ENCODE assay signal across 8 cellular contexts in genomic region chr6:3231213-3232016, GRCh38. TPM values are rescaled to one million over a fixed set of nuclear protein-coding genes. Genes with fewer than 3 reads are reported as not detected.
A peak's percentile ranks its signal among the peaks of the same experiment; 100 is the strongest.
DNase-seq lines count a peak whose midpoint lies in the region; ATAC-seq and TF ChIP-seq lines count a peak whose summit lies in the region.

No MANE protein-coding gene starts in this region.

- no peak overlapping the region for H2BK5ac ChIP-seq in mesendoderm (ENCODE audit: low read length)

- peak overlapping the region; percentile 94 for H3K27ac ChIP-seq in HEK293 (ENCODE audit: extremely low read depth, low read depth, low read length)
- peak overlapping the region; percentile 69 for H3K27ac ChIP-seq in mesendoderm (ENCODE audit: low read depth, low read length)
- peak overlapping the region; percentile 51 to 60 for H3K27ac ChIP-seq in tibial artery

- H3K18ac ChIP-seq in mesendoderm (ENCODE audit: low read length): peak overlapping the region; percentile 72

- no CpG with 5 or more reads among the region's 50 CpGs for WGBS in mesendoderm (ENCODE audit: extremely low coverage, insufficient coverage, low lambda C conversion rate)

- H3K27me3 Mint-ChIP-seq in endothelial cell (ENCODE audit: unreplicated experiment): peaks cover 24% of the 10 kb centered on the region

- no peaks in the 10 kb centered on the region for H3K79me1 ChIP-seq in mesendoderm (ENCODE audit: low read length)

- POLR2A ChIA-PET in HEK293 (lab: Yijun Ruan, JAX): interaction anchor here (0.7 to 3.5 kb wide), 13 partner anchors 8 to 260 kb away, joined by 3 to 21 read pairs (median 7); partner anchors contain the start of genes PSMG4, SERPINB6 and TUBB2A

- H2AK5ac ChIP-seq in mesendoderm (ENCODE audit: low read length): no peak overlapping the region

- H3K36me3 Mint-ChIP-seq in endothelial cell (ENCODE audit: low read depth, unreplicated experiment): no peaks in the 10 kb centered on the region

- H3K9me3 ChIP-seq in HEK293 (ENCODE audit: control insufficient read depth, insufficient read depth, low read depth, low read length) (no peaks in the 10 kb centered on the region), tibial artery (no peaks in the 10 kb centered on the region)

- H3K27ac Mint-ChIP-seq in endothelial cell (ENCODE audit: unreplicated experiment): peak overlapping the region; percentile 61

- H3K4me3 Mint-ChIP-seq in endothelial cell (ENCODE audit: unreplicated experiment): peak overlapping the region; percentile 95

- H3K56ac ChIP-seq in mesendoderm (ENCODE audit: low read length): peak overlapping the region; percentile 85

- H3K79me2 ChIP-seq in mesendoderm (ENCODE audit: control insufficient read depth, insufficient read depth, low read length): peaks cover 10% of the 10 kb centered on the region

- no peak for TF ChIP-seq CTCF in HEK293 (tag by site-specific recombination; IDR thresholded peaks at IDR 0.05)
- no peak for TF ChIP-seq CTCF in endothelial cell (IDR thresholded peaks at IDR 0.05; ENCODE audit: unreplicated experiment)
- TF ChIP-seq CTCF in tibial artery (IDR thresholded peaks at IDR 0.05): no peak

- H2BK120ac ChIP-seq in mesendoderm (ENCODE audit: low read depth, low read length): peak overlapping the region; percentile 33

- H3K36me3 ChIP-seq in HEK293 (ENCODE audit: control insufficient read depth in 2 of 2, insufficient read depth in 1 of 2, low read length in 2 of 2): no peaks in the 10 kb centered on the region
- H3K36me3 ChIP-seq in mesendoderm (ENCODE audit: control insufficient read depth, insufficient read depth, low read length): no peaks in the 10 kb centered on the region
- H3K36me3 ChIP-seq in tibial artery: no peaks in the 10 kb centered on the region

- in situ Hi-C loops in ACHN (cut with HindIII; ENCODE audit: low pct_ligation_motif_present, low pct_unique_long_range_greater_than_20kb, low sequenced_read_pairs): no loop called here

- H3K4me3 ChIP-seq in HEK293 (ENCODE audit: low read depth, low read length) (peak overlapping the region; percentile 71), mesendoderm (ENCODE audit: low read length) (peak overlapping the region; percentile 27), tibial artery (peak overlapping the region; percentile 54 to 61)

- peak overlapping the region; percentile 48 for H3K4ac ChIP-seq in mesendoderm (ENCODE audit: low read depth, low read length)

- peaks cover 7% of the 10 kb centered on the region; the same call in 1 of the 2 replicates for H3K4me1 ChIP-seq in HEK293 (ENCODE audit: control insufficient read depth, insufficient read depth, low read length)
- H3K4me1 ChIP-seq in mesendoderm (ENCODE audit: control insufficient read depth, low read depth, low read length): no peaks in the 10 kb centered on the region
- H3K4me1 ChIP-seq in tibial artery: peaks cover 7 to 54% (median 50%) of the 10 kb centered on the region in 4 donors

- H3K4me2 ChIP-seq in mesendoderm (ENCODE audit: low read length): peak overlapping the region; percentile 67

- intact Hi-C loops in tibial artery (cut with DNase I; ENCODE audit: low total_unique reads): no loop called here

- no peaks in the 10 kb centered on the region for H3K9me3 Mint-ChIP-seq in endothelial cell (ENCODE audit: unreplicated experiment)

- no peak overlapping the region for H3K23ac ChIP-seq in mesendoderm (ENCODE audit: low read length)

- CTCF ChIA-PET in HEK293 (lab: Yijun Ruan, JAX): interaction anchor here (0.7 to 3.0 kb wide), 5 partner anchors 16 to 512 kb away, joined by 3 to 27 read pairs (median 4); no protein-coding TSS in a partner anchor

- no peak overlapping the region for H2BK15ac ChIP-seq in mesendoderm (replicated peaks; ENCODE audit: low read depth)

- peak overlapping the region; percentile 55 for H3K9ac ChIP-seq in mesendoderm (ENCODE audit: low read length)

- H4K5ac ChIP-seq in mesendoderm (ENCODE audit: low read length): no peak overlapping the region

- peaks cover 34% of the 10 kb centered on the region for H3K4me1 Mint-ChIP-seq in endothelial cell (ENCODE audit: unreplicated experiment)

- DNase-seq in ACHN: peak; percentile 85
- DNase-seq in RPMI7951 (ENCODE audit: low read depth): peak; percentile 77
- peak; percentile 59 for DNase-seq in endothelial cell (ENCODE audit: low spot score)
- peak; percentile 91 for DNase-seq in mesendoderm
- peak; percentile 82 to 84 for DNase-seq in tibial artery

- ATAC-seq in HG03039 (IDR thresholded peaks at IDR 0.05; ENCODE audit: unreplicated experiment) (no peak), GM19397 (IDR thresholded peaks at IDR 0.05; ENCODE audit: unreplicated experiment) (no peak)

- no peak overlapping the region for H4K8ac ChIP-seq in mesendoderm (ENCODE audit: low read depth, low read length)

- no peaks in the 10 kb centered on the region for H3K27me3 ChIP-seq in mesendoderm (ENCODE audit: insufficient read depth, low read length, poor library complexity)
- H3K27me3 ChIP-seq in tibial artery: peaks cover 0 to 92% of the 10 kb centered on the region in 2 donors

TF ChIP-seq in HEK293, 187 proteins besides CTCF, POLR2A, EP300 and RAD21 (continues in another document):
- TF ChIP-seq ZNF221 (tag by site-specific recombination; IDR thresholded peaks at IDR 0.05; ENCODE audit: borderline replicate concordance) (0 out of 2 replicates have a peak, but pooled peaks have one; percentile 18), SP3 (tag by site-specific recombination; IDR thresholded peaks at IDR 0.05) (peak; percentile 12), SP7 (tag by site-specific recombination; IDR thresholded peaks at IDR 0.05) (0 out of 2 replicates have a peak, but pooled peaks have one; percentile 26), ZEB2 (tag by site-specific recombination; IDR thresholded peaks at IDR 0.05) (peak; percentile 40; the same call in 1 of the 2 replicates), SCRT2 (tag by site-specific recombination; IDR thresholded peaks at IDR 0.05) (peak; percentile 30; the same call in 1 of the 2 replicates), ZNF148 (tag by site-specific recombination; IDR thresholded peaks at IDR 0.05; ENCODE audit: borderline replicate concordance) (no peak), ZNF843 (tag by site-specific recombination; IDR thresholded peaks at IDR 0.05) (peak; percentile 52; the same call in 1 of the 2 replicates), ZNF558 (tag by site-specific recombination; IDR thresholded peaks at IDR 0.05) (peak; percentile 39; the same call in 1 of the 2 replicates), ZBTB21 (tag by site-specific recombination; IDR thresholded peaks at IDR 0.05) (0 out of 2 replicates have a peak, but pooled peaks have one; percentile 28), ZNF24 (tag by site-specific recombination; IDR thresholded peaks at IDR 0.05) (0 out of 2 replicates have a peak, but pooled peaks have one; percentile 58), GFI1B (tag by site-specific recombination; IDR thresholded peaks at IDR 0.05) (0 out of 2 replicates have a peak, but pooled peaks have one; percentile 5), TCF7L2 (IDR thresholded peaks at IDR 0.05; ENCODE audit: borderline replicate concordance, low read depth, low read length) (no peak), MYNN (tag by site-specific recombination; IDR thresholded peaks at IDR 0.05; ENCODE audit: borderline replicate concordance) (no peak), ZNF423 (tag by site-specific recombination; IDR thresholded peaks at IDR 0.05) (0 out of 2 replicates have a peak, but pooled peaks have one; percentile 40), ZNF654 (tag by site-specific recombination; IDR thresholded peaks at IDR 0.05; ENCODE audit: low read depth) (no peak), ZBTB48 (tag by site-specific recombination; IDR thresholded peaks at IDR 0.05) (peak; percentile 84), SP2 (tag by site-specific recombination; IDR thresholded peaks at IDR 0.05) (peak; percentile 41), MZF1 (tag by site-specific recombination; IDR thresholded peaks at IDR 0.05; ENCODE audit: borderline replicate concordance) (peak; percentile 52; the same call in 1 of the 2 replicates), ZNF701 (tag by site-specific recombination; IDR thresholded peaks at IDR 0.05) (no peak)
- TF ChIP-seq, protein P1, sequence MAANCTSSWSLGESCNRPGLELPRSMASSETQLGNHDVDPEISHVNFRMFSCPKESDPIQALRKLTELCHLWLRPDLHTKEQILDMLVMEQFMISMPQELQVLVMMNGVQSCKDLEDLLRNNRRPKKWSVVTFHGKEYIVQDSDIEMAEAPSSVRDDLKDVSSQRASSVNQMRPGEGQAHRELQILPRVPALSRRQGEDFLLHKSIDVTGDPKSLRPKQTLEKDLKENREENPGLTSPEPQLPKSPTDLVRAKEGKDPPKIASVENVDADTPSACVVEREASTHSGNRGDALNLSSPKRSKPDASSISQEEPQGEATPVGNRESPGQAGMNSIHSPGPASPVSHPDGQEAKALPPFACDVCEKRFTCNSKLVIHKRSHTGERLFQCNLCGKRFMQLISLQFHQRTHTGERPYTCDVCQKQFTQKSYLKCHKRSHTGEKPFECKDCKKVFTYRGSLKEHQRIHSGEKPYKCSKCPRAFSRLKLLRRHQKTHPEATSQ (tag by site-specific recombination; IDR thresholded peaks at IDR 0.05): peak; percentile 11; the same call in 1 of the 2 replicates

RNA-seq across cellular contexts. Expression of gene TUBB2B, which starts 4.0 kb away (rescaled TPM):
- 22.1 and 26.7 TPM in 2 replicates for total RNA-seq in RPMI7951 (2014; rRNA removed; shearing (Covaris generic))
- 93.2 TPM for total RNA-seq in endothelial cell (ENCODE audit: unreplicated experiment)
- 1,328 TPM for polyA plus RNA-seq in mesendoderm (2013, experiment 1 of 2)
- polyA plus RNA-seq in mesendoderm (2013, experiment 2 of 2): 1,392 TPM

RNA-seq across cellular contexts. Expression of gene PSMG4, which starts 27.3 kb away (rescaled TPM):
- total RNA-seq in RPMI7951 (2014; rRNA removed; shearing (Covaris generic)): 26.8 and 35.2 TPM in 2 replicates
- total RNA-seq in endothelial cell (ENCODE audit: unreplicated experiment): 9.7 TPM
- 53.4 TPM for polyA plus RNA-seq in mesendoderm (2013, experiment 1 of 2)
- polyA plus RNA-seq in mesendoderm (2013, experiment 2 of 2): 51.8 TPM
